Comparison of ENCODE assay signal across 17 cellular contexts in genomic region chr13:30871713-30872029, GRCh38. TPM values are rescaled to one million over a fixed set of nuclear protein-coding genes. Genes with fewer than 3 reads are reported as not detected.
DNase-seq lines count a peak whose midpoint lies in the region; ATAC-seq and TF ChIP-seq lines count a peak whose summit lies in the region.
"Had no signal": no experiment of that assay in that cellular context is flagged by ENCODE, and none has a peak within 500 bp of the region (broad histone marks: within the 10 kb centered on the region; RNA-seq: fewer than 3 reads in every experiment).

No MANE protein-coding gene starts in this region.

- CTCF ChIA-PET in mammary epithelial cell (lab: Charles Lee; ENCODE audit: low non-redundant PET): no interaction called here

- H3K79me2 ChIP-seq in mammary epithelial cell (ENCODE audit: insufficient read depth, low read length): no peaks in the 10 kb centered on the region
- H3K79me2 ChIP-seq: parathyroid adenoma had no signal

- no peak overlapping the region for H2BK12ac ChIP-seq in neuronal stem cell (ENCODE audit: low read length)

- peaks cover 24% of the 10 kb centered on the region for H3K4me1 Mint-ChIP-seq in endodermal cell

- no peak overlapping the region for H3K9ac ChIP-seq in mammary epithelial cell (ENCODE audit: insufficient read depth, low read length)
- no peak overlapping the region for H3K9ac ChIP-seq in endodermal cell (ENCODE audit: extremely low read depth, low read length, poor library complexity, severe bottlenecking)
- H3K9ac ChIP-seq in neuronal stem cell (ENCODE audit: low read depth, low read length, poor library complexity): no peak overlapping the region
- H3K9ac ChIP-seq: parathyroid adenoma had no signal

- H2AFZ ChIP-seq in mammary epithelial cell (ENCODE audit: low read depth, low read length): no peak overlapping the region
- peak overlapping the region; percentile 61 for H2AFZ ChIP-seq in neuronal stem cell (ENCODE audit: low read length)
- H2AFZ ChIP-seq: parathyroid adenoma had no signal

- peak overlapping the region; percentile 66 for H2AK5ac ChIP-seq in neuronal stem cell (ENCODE audit: low read depth, low read length)

- DNase-seq in breast epithelium (ENCODE audit: low spot score in 2 of 2): no peak
- DNase-seq in mammary epithelial cell: no peak
- no peak for DNase-seq in endodermal cell
- no peak for DNase-seq in neuronal stem cell (ENCODE audit: low spot score)
- DNase-seq in NCI-H1092 (lab: John Stamatoyannopoulos, UW): no peak
- no peak for DNase-seq in GDM1 (lab: John Stamatoyannopoulos, UW)
- DNase-seq: 8988T; activated CD4-positive, alpha-beta T cell treated with anti-CD3 and anti-CD28 coated beads for 48 hours; activated naive CD4-positive, alpha-beta T cell; left ventricle myocardium superior; NCI-H187; stimulated activated CD4-positive, alpha-beta T cell treated with anti-CD3 and anti-CD28 coated beads, Interleukin-2, amount 100 ng/mL, for 48 hours had no signal

- TF ChIP-seq CTCF in breast epithelium (IDR thresholded peaks at IDR 0.05) (no peak), mammary epithelial cell (conservative IDR thresholded peaks at IDR 0.05 in 1 of 2, IDR thresholded peaks at IDR 0.05 in 1 of 2; ENCODE audit: extremely low read depth in 1 of 2, insufficient read depth in 1 of 2, low read depth in 1 of 2, low read length in 2 of 2) (no peak), endodermal cell (conservative IDR thresholded peaks at IDR 0.05) (no peak)

- no peaks in the 10 kb centered on the region for H3K9me3 Mint-ChIP-seq in endodermal cell

- 100% methylated on average over 11 of the region's 11 CpGs for WGBS in mammary epithelial cell (ENCODE audit: low coverage, missing lambda C conversion rate)
- WGBS in endodermal cell (ENCODE audit: insufficient coverage in 1 of 2, insufficient read length in 1 of 2), 2 experiments: 93% methylated on average over 11 of the region's 11 CpGs
- no CpG with 5 or more reads among the region's 11 CpGs for WGBS in neuronal stem cell (ENCODE audit: extremely low coverage in 2 of 2, insufficient read length in 2 of 2, insufficient replicate concordance in 1 of 2), 2 donors

- H3K4me2 ChIP-seq in mammary epithelial cell (ENCODE audit: insufficient read depth, low read depth, low read length) (no peak overlapping the region), neuronal stem cell (ENCODE audit: insufficient read depth, low read length, poor library complexity, severe bottlenecking) (no peak overlapping the region)

- no peaks in the 10 kb centered on the region for H3K27me3 Mint-ChIP-seq in endodermal cell (ENCODE audit: insufficient read depth)

- no peak overlapping the region for H3K27ac Mint-ChIP-seq in endodermal cell

- no peaks in the 10 kb centered on the region for H3K9me3 ChIP-seq in breast epithelium
- no peaks in the 10 kb centered on the region for H3K9me3 ChIP-seq in mammary epithelial cell (replicated peaks; ENCODE audit: insufficient read depth, low read length)
- H3K9me3 ChIP-seq in endodermal cell (ENCODE audit: control insufficient read depth, low read length): no peaks in the 10 kb centered on the region
- H3K9me3 ChIP-seq in neuronal stem cell (replicated peaks in 1 of 2; ENCODE audit: control insufficient read depth in 2 of 2, insufficient read depth in 1 of 2, low read depth in 1 of 2, low read length in 2 of 2): no peaks in the 10 kb centered on the region

- H3K79me1 ChIP-seq in neuronal stem cell (ENCODE audit: low read depth, low read length): no peaks in the 10 kb centered on the region

- peaks cover 2% of the 10 kb centered on the region for H3K36me3 Mint-ChIP-seq in endodermal cell (ENCODE audit: low read depth)

- no peak overlapping the region for H4K8ac ChIP-seq in neuronal stem cell (ENCODE audit: low read depth, low read length)

- no peak overlapping the region for H2BK120ac ChIP-seq in neuronal stem cell (ENCODE audit: low read depth, low read length)

- TF ChIP-seq POLR2A in breast epithelium (IDR thresholded peaks at IDR 0.05): no peak

- no peak for ATAC-seq in HG03045 (IDR thresholded peaks at IDR 0.05; ENCODE audit: unreplicated experiment)
- no peak for ATAC-seq in GM21737 (IDR thresholded peaks at IDR 0.05; ENCODE audit: unreplicated experiment)
- ATAC-seq: left ventricle myocardium superior had no signal

- H2BK15ac ChIP-seq in neuronal stem cell (ENCODE audit: low read length): peak overlapping the region; percentile 28

- peak overlapping the region; percentile 83 for H3K18ac ChIP-seq in neuronal stem cell (ENCODE audit: low read length)

- H3K36me3 ChIP-seq in breast epithelium (no peaks in the 10 kb centered on the region), mammary epithelial cell (ENCODE audit: insufficient read depth, low read length) (no peaks in the 10 kb centered on the region), endodermal cell (ENCODE audit: control insufficient read depth, insufficient read depth, low read length) (no peaks in the 10 kb centered on the region), neuronal stem cell (replicated peaks in 1 of 2; ENCODE audit: control insufficient read depth in 2 of 2, insufficient read depth in 2 of 2, low read length in 2 of 2) (no peaks in the 10 kb centered on the region)

- no peak overlapping the region for H3K4me3 ChIP-seq in breast epithelium
- H3K4me3 ChIP-seq in mammary epithelial cell (replicated peaks in 1 of 3; ENCODE audit: insufficient read depth in 1 of 3, low read depth in 2 of 3, low read length in 3 of 3): no peak overlapping the region
- no peak overlapping the region for H3K4me3 ChIP-seq in endodermal cell (ENCODE audit: low read length)
- no peak overlapping the region for H3K4me3 ChIP-seq in neuronal stem cell (ENCODE audit: low read length in 2 of 2)

- H4K91ac ChIP-seq in neuronal stem cell (ENCODE audit: low read depth, low read length, poor library complexity): no peak overlapping the region

- dilution Hi-C loops in mammary epithelial cell (cut with HindIII; ENCODE audit: low sequenced_read_pairs): no loop called here

- no peak overlapping the region for H3K23ac ChIP-seq in neuronal stem cell (ENCODE audit: low read depth, low read length, poor library complexity)

- H3K4me3 Mint-ChIP-seq in endodermal cell: no peak overlapping the region

- in situ Hi-C loops in mammary epithelial cell (cut with MboI; ENCODE audit: low sequenced_read_pairs in 2 of 2): no loop called here

- H3K4me1 ChIP-seq in breast epithelium (no peaks in the 10 kb centered on the region), mammary epithelial cell (ENCODE audit: insufficient read depth, low read length) (peaks cover 24% of the 10 kb centered on the region), endodermal cell (ENCODE audit: control insufficient read depth, insufficient read depth, low read length) (peaks cover 4% of the 10 kb centered on the region), neuronal stem cell (ENCODE audit: control insufficient read depth in 2 of 2, insufficient read depth in 1 of 2, low read depth in 1 of 2, low read length in 2 of 2) (peaks cover 26 to 45% of the 10 kb centered on the region in 2 donors)

- H4K20me1 ChIP-seq in mammary epithelial cell (ENCODE audit: insufficient read depth, low read length): no peaks in the 10 kb centered on the region

- H2BK5ac ChIP-seq in neuronal stem cell (ENCODE audit: low read length): peak overlapping the region; percentile 87

- no peak overlapping the region for H3K14ac ChIP-seq in neuronal stem cell (ENCODE audit: low read length)

- no peak overlapping the region for H3K4ac ChIP-seq in neuronal stem cell (ENCODE audit: low read length)

- no TSS peak for BruUV-seq in mammary epithelial cell (replicated peaks; lab: Mats Ljungman, UMichigan)

- no peaks in the 10 kb centered on the region for H3K27me3 ChIP-seq in breast epithelium
- H3K27me3 ChIP-seq in mammary epithelial cell (ENCODE audit: insufficient read depth, low read length): no peaks in the 10 kb centered on the region
- H3K27me3 ChIP-seq in endodermal cell (ENCODE audit: control insufficient read depth, insufficient read depth, low read length, poor library complexity, severe bottlenecking): no peaks in the 10 kb centered on the region
- no peaks in the 10 kb centered on the region for H3K27me3 ChIP-seq in neuronal stem cell (ENCODE audit: control insufficient read depth in 3 of 3, insufficient read depth in 3 of 3, low read depth in 1 of 3, low read length in 3 of 3)

- H3K27ac ChIP-seq in breast epithelium: peak overlapping the region; percentile 68 to 94
- H3K27ac ChIP-seq in mammary epithelial cell (ENCODE audit: insufficient read depth, low read depth, low read length): no peak overlapping the region
- H3K27ac ChIP-seq in endodermal cell (ENCODE audit: low read depth, low read length): peak overlapping the region; percentile 96
- H3K27ac ChIP-seq in neuronal stem cell (replicated peaks; ENCODE audit: low read length): no peak overlapping the region
- H3K27ac ChIP-seq: epithelial cell of prostate, parathyroid adenoma, RWPE1 had no signal

- intact Hi-C loops in breast epithelium (cut with DNase I; ENCODE audit: low total_unique reads) (no loop called here), mammary epithelial cell (cut with micrococcal nuclease) (loop anchor here (5.0 kb wide), 1 partner anchor 291 kb away; the partner anchor contains the start of gene HSPH1)

RNA-seq across cellular contexts. Expression of gene MEDAG, which starts 34.4 kb away (rescaled TPM):
- total RNA-seq in breast epithelium: 100 to 1,000 TPM in 1 of 3 donors, 10 to 100 TPM in 2; 76.2 to 142 (median 95.4) TPM
- under 1 TPM in 1 of 2 donors, not detected in 1; 0.33 TPM for total RNA-seq in mammary epithelial cell
- 0.08 TPM for polyA plus RNA-seq in mammary epithelial cell
- not detected for polyA minus RNA-seq in mammary epithelial cell
- under 1 TPM; 0.13 to 0.33 TPM for total RNA-seq in endodermal cell
- 0.64 TPM for polyA plus RNA-seq in endodermal cell (2013, experiment 1 of 2)
- 0.21 TPM for polyA plus RNA-seq in endodermal cell (2013, experiment 2 of 2)
- polyA plus RNA-seq in neuronal stem cell (2013, experiment 1 of 2): 0.31 TPM
- polyA plus RNA-seq in neuronal stem cell (2013, experiment 2 of 2): 0.18 TPM

Comparison
In these comparisons a context has a peak if more than half of its experiments do, and no peak if none do; other contexts are left out.
1. H3K27ac ChIP-seq: peak in breast epithelium (2 of 2) and endodermal cell (single experiment); none in mammary epithelial cell (single experiment) and neuronal stem cell (single experiment).
2. RNA of gene MEDAG, which starts 34.4 kb away (total RNA-seq): 76.2 to 142 TPM in breast epithelium; 0.33 TPM in mammary epithelial cell and 0.13 to 0.33 TPM in endodermal cell; every median in the first group is over 10 times any median in the second.